8 cellular contexts compared by ENCODE assay signal in the genomic region with DNA sequence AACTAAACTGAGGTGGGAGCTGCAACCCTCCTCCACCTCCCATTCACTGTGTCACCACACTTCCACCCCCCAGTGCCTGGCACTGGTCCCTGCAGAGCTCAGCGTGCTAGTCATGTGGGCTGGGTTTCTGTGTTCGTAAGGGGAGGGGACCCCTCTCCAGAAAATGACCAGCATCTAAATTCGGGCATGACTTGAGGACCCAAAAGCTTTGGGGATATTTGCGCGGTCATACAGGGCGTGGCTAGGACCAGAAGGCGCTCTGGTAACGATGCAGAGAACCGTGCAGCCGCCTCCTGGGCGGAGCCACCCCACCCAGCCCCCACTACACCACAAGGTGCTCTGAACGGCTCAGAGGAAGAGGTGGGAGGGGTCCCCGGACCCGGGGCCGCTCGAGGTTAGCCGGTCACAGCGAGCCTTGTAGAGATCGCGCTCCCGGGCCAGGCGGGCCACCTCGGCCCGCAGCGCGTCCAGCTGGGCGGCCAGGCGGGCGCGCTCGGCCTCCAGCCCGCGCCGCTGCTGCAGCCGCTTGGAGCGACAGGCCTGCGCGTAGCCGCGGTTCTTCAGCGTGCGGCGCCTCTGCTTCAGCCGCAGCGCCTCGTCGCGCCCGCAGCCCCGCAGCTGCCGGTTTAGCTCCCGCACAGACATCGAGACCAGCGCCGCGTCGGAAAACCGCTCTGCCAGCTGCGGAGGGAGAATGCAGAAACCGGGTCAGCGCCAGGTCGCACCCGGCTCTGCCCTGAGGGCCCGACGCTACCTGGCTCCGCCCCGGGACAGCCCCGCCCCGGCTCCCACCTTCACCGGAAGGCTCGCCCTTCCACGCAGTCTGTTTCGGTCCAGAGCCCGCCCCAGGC. TPM values are rescaled to one million over a fixed set of nuclear protein-coding genes. Genes with fewer than 3 reads are reported as not detected.
A peak's percentile ranks its signal among the peaks of the same experiment; 100 is the strongest.
DNase-seq lines count a peak whose midpoint lies in the region; ATAC-seq and TF ChIP-seq lines count a peak whose summit lies in the region.

No MANE protein-coding gene starts in this region.

- H3K36me3 Mint-ChIP-seq in activated naive CD4-positive, alpha-beta T cell treated with anti-CD3 and anti-CD28 coated beads, Interleukin-2, amount 10 ng/mL, durations not matched to agents 7 days and 5 days: no peaks in the 10 kb centered on the region

- H2AFZ ChIP-seq in trophoblast cell (ENCODE audit: insufficient read depth, low read length, poor library complexity): peak overlapping the region; percentile 37

- H3K79me1 ChIP-seq in trophoblast cell (ENCODE audit: low read length): no peaks in the 10 kb centered on the region

- H3K14ac ChIP-seq in trophoblast cell (ENCODE audit: low read length): no peak overlapping the region

- H3K18ac ChIP-seq in trophoblast cell (ENCODE audit: low read length): no peak overlapping the region

- CTCF ChIA-PET in activated naive CD4-positive, alpha-beta T cell treated with anti-CD3 and anti-CD28 coated beads, Interleukin-2, amount 10 ng/mL, durations not matched to agents 7 days and 5 days (lab: Charles Lee): interaction anchor here (0.6 to 12.4 kb wide), 11 partner anchors 12 to 961 kb away, joined by 3 to 107 read pairs (median 11); a partner anchor contains a TSS

- H3K79me2 ChIP-seq in trophoblast cell (ENCODE audit: control insufficient read depth, insufficient read depth, low read length, poor library complexity): no peaks in the 10 kb centered on the region

- no peak overlapping the region for H4K91ac ChIP-seq in trophoblast cell (ENCODE audit: low read depth, low read length)

- no peak overlapping the region for H3K4ac ChIP-seq in trophoblast cell (ENCODE audit: low read depth, low read length)

- H3K27ac Mint-ChIP-seq in activated naive CD4-positive, alpha-beta T cell treated with anti-CD3 and anti-CD28 coated beads, Interleukin-2, amount 10 ng/mL, durations not matched to agents 7 days and 5 days: peak overlapping the region; percentile 75

- H3K4me1 ChIP-seq in cardiac muscle cell (ENCODE audit: low read depth): no peaks in the 10 kb centered on the region
- peaks cover 3 to 6% of the 10 kb centered on the region in 2 experiments for H3K4me1 ChIP-seq in trophoblast cell (ENCODE audit: control insufficient read depth in 1 of 2, insufficient read depth in 2 of 2, low read length in 2 of 2)
- H3K4me1 ChIP-seq in upper lobe of left lung: peaks cover 5 to 17% (median 16%) of the 10 kb centered on the region in 4 donors

- peaks cover 50% of the 10 kb centered on the region for H3K27me3 Mint-ChIP-seq in activated naive CD4-positive, alpha-beta T cell treated with anti-CD3 and anti-CD28 coated beads, Interleukin-2, amount 10 ng/mL, durations not matched to agents 7 days and 5 days

- H3K4me2 ChIP-seq in trophoblast cell (ENCODE audit: low read length): peak overlapping the region; percentile 97

- H3K9me3 ChIP-seq in cardiac muscle cell (ENCODE audit: low read depth) (no peaks in the 10 kb centered on the region), trophoblast cell (ENCODE audit: insufficient read depth, low read depth, low read length) (peaks cover 1% of the 10 kb centered on the region), upper lobe of left lung (no peaks in the 10 kb centered on the region)

- no peak overlapping the region for H3K23ac ChIP-seq in trophoblast cell (ENCODE audit: low read length)

- peak overlapping the region; percentile 14 for H3K9ac ChIP-seq in trophoblast cell (ENCODE audit: low read length)

- TF ChIP-seq POLR2A in Raji (IDR thresholded peaks at IDR 0.05; ENCODE audit: insufficient read depth, low read depth, low read length): peak; percentile 53
- TF ChIP-seq POLR2A in upper lobe of left lung (IDR thresholded peaks at IDR 0.05): peak in 2 of 4 donors; percentile 11 to 74

- DNase-seq in DMS 273 treated with DMSO at 0.1 percent for 48 hours (lab: John Stamatoyannopoulos, UW): peak; percentile 51
- DNase-seq in HT-29 (ENCODE audit: low spot score): peak; percentile 24
- peak; percentile 87 for DNase-seq in activated naive CD4-positive, alpha-beta T cell treated with anti-CD3 and anti-CD28 coated beads, Interleukin-2, amount 10 ng/mL, durations not matched to agents 7 days and 5 days
- DNase-seq in cardiac muscle cell (ENCODE audit: low read depth in 1 of 2, low spot score in 1 of 2): peak; percentile 17 to 74
- peak; percentile 51 to 71 for DNase-seq in trophoblast cell
- peak; percentile 76 to 94 for DNase-seq in upper lobe of left lung

- no peak for TF ChIP-seq CTCF in cardiac muscle cell (IDR thresholded peaks at IDR 0.05; ENCODE audit: low read depth, low read length)
- no peak for TF ChIP-seq CTCF in upper lobe of left lung (IDR thresholded peaks at IDR 0.05)

- H2AK5ac ChIP-seq in trophoblast cell (ENCODE audit: low read length): no peak overlapping the region

- WGBS in trophoblast cell (ENCODE audit: extremely low coverage, insufficient coverage, insufficient read length): no CpG with 5 or more reads among the region's 74 CpGs
- 0 to 3% methylated on average over 11 to 13 of the region's 74 CpGs for WGBS in upper lobe of left lung, 2 donors

- ATAC-seq in GM21360 (IDR thresholded peaks at IDR 0.05; ENCODE audit: unreplicated experiment) (peak; percentile 85), upper lobe of left lung (ENCODE audit: low FRiP score in 2 of 2) (peak; percentile 73 to 77)

- H3K27ac ChIP-seq in cardiac muscle cell (no peak overlapping the region), trophoblast cell (ENCODE audit: low read depth, low read length) (no peak overlapping the region), upper lobe of left lung (peak overlapping the region; percentile 22 to 81 (median 73))

- peaks cover 28% of the 10 kb centered on the region for H3K27me3 ChIP-seq in cardiac muscle cell
- peaks cover 14% of the 10 kb centered on the region for H3K27me3 ChIP-seq in trophoblast cell (ENCODE audit: insufficient read depth, low read length)
- H3K27me3 ChIP-seq in upper lobe of left lung: no peaks in the 10 kb centered on the region

- peaks cover 35% of the 10 kb centered on the region for H3K4me1 Mint-ChIP-seq in activated naive CD4-positive, alpha-beta T cell treated with anti-CD3 and anti-CD28 coated beads, Interleukin-2, amount 10 ng/mL, durations not matched to agents 7 days and 5 days

- no peak overlapping the region for H2BK12ac ChIP-seq in trophoblast cell (ENCODE audit: low read length)

- H3K4me3 ChIP-seq in cardiac muscle cell (peak overlapping the region; percentile 62), trophoblast cell (ENCODE audit: low read depth, low read length) (peak overlapping the region; percentile 71), upper lobe of left lung (peak overlapping the region; percentile 15 to 80 (median 74))

- H2BK120ac ChIP-seq in trophoblast cell (ENCODE audit: insufficient read depth, low read length, poor library complexity): no peak overlapping the region

- H4K12ac ChIP-seq in trophoblast cell (ENCODE audit: low read depth, low read length): no peak overlapping the region

- peak overlapping the region; percentile 75 for H3K4me3 Mint-ChIP-seq in activated naive CD4-positive, alpha-beta T cell treated with anti-CD3 and anti-CD28 coated beads, Interleukin-2, amount 10 ng/mL, durations not matched to agents 7 days and 5 days

- H2BK5ac ChIP-seq in trophoblast cell (ENCODE audit: low read depth, low read length, poor library complexity): no peak overlapping the region

- no peak for TF ChIP-seq EP300 in upper lobe of left lung (IDR thresholded peaks at IDR 0.05)

- no peaks in the 10 kb centered on the region for H3K9me3 Mint-ChIP-seq in activated naive CD4-positive, alpha-beta T cell treated with anti-CD3 and anti-CD28 coated beads, Interleukin-2, amount 10 ng/mL, durations not matched to agents 7 days and 5 days

- no peaks in the 10 kb centered on the region for H3K36me3 ChIP-seq in cardiac muscle cell
- H3K36me3 ChIP-seq in trophoblast cell (ENCODE audit: control insufficient read depth in 1 of 2, insufficient read depth in 2 of 2, low read length in 2 of 2): no peaks in the 10 kb centered on the region
- no peaks in the 10 kb centered on the region for H3K36me3 ChIP-seq in upper lobe of left lung

- no peak overlapping the region for H4K8ac ChIP-seq in trophoblast cell (ENCODE audit: low read depth, low read length)

RNA-seq across cellular contexts. Expression of a gene that starts 9.8 kb away (rescaled TPM):
- total RNA-seq in HT-29 (2014; rRNA removed; shearing (Covaris generic)): not detected in 2 replicates
- 0.12 TPM in 1 of 2 replicates, not detected in the other for total RNA-seq in cardiac muscle cell
- polyA plus RNA-seq in cardiac muscle cell: 0.43 and 0.96 TPM in 2 replicates
- not detected in 2 replicates for polyA plus RNA-seq in trophoblast cell (2013)
- total RNA-seq in upper lobe of left lung: not detected

RNA-seq across cellular contexts. Expression of a gene that starts 13.0 kb away (rescaled TPM):
- 30.5 and 36.1 TPM in 2 replicates for total RNA-seq in HT-29 (2014; rRNA removed; shearing (Covaris generic))
- total RNA-seq in cardiac muscle cell (11.2 and 18.9 TPM in 2 replicates), upper lobe of left lung (10 to 100 TPM; 27.2 to 70.3 (median 34.9) TPM)
- 12.2 and 20.0 TPM in 2 replicates for polyA plus RNA-seq in cardiac muscle cell
- polyA plus RNA-seq in trophoblast cell (2013): 15.8 and 16.8 TPM in 2 replicates

RNA-seq across cellular contexts. Expression of a gene that starts 29.3 kb away (rescaled TPM):
- total RNA-seq in HT-29 (2014; rRNA removed; shearing (Covaris generic)): 1.1 TPM in 2 replicates
- total RNA-seq in cardiac muscle cell (0.06 and 0.85 TPM in 2 replicates), upper lobe of left lung (10 to 100 TPM in 1 of 6 donors, 1 to 10 TPM in 3, under 1 TPM in 2; 0.39 to 15.7 (median 1.2) TPM)
- 0.05 and 0.22 TPM in 2 replicates for polyA plus RNA-seq in cardiac muscle cell
- 0.04 and 0.06 TPM in 2 replicates for polyA plus RNA-seq in trophoblast cell (2013)

RNA-seq across cellular contexts. Expression of a gene that starts 33.5 kb away (rescaled TPM):
- 75.8 and 81.2 TPM in 2 replicates for total RNA-seq in HT-29 (2014; rRNA removed; shearing (Covaris generic))
- total RNA-seq in cardiac muscle cell (152 and 317 TPM in 2 replicates), upper lobe of left lung (100 to 1,000 TPM in 2 of 6 donors, 10 to 100 TPM in 4; 68.4 to 138 (median 95.0) TPM)
- polyA plus RNA-seq in cardiac muscle cell: 110 and 165 TPM in 2 replicates
- 22.2 and 25.2 TPM in 2 replicates for polyA plus RNA-seq in trophoblast cell (2013)

RNA-seq across cellular contexts. Expression of a gene that starts 33.6 kb away (rescaled TPM):
- total RNA-seq in HT-29 (2014; rRNA removed; shearing (Covaris generic)): 4.5 and 6.5 TPM in 2 replicates
- total RNA-seq in cardiac muscle cell (4.2 and 6.7 TPM in 2 replicates), upper lobe of left lung (1 to 10 TPM; 2.6 to 9.8 (median 4.4) TPM)
- polyA plus RNA-seq in cardiac muscle cell: 4.8 and 5.1 TPM in 2 replicates
- polyA plus RNA-seq in trophoblast cell (2013): 0.55 and 0.58 TPM in 2 replicates

Comparison
In these comparisons a context has a peak if more than half of its experiments do, and no peak if none do; other contexts are left out.
1. DNase-seq: peak in every context shown above with its lines; median percentile 87 in activated naive CD4-positive, alpha-beta T cell treated with anti-CD3 and anti-CD28 coated beads, Interleukin-2, amount 10 ng/mL, durations not matched to agents 7 days and 5 days; 85 in upper lobe of left lung; 61 in trophoblast cell; 51 in DMS 273 treated with DMSO at 0.1 percent for 48 hours; 46 in cardiac muscle cell; 24 in HT-29.
2. H3K27ac ChIP-seq: peak in upper lobe of left lung (4 of 4); none in cardiac muscle cell (single experiment) and trophoblast cell (single experiment).
3. Peak in every context shown above with its lines, with median percentiles within 50 percentile points of each other: H3K4me3 ChIP-seq.